In the genomic region with DNA sequence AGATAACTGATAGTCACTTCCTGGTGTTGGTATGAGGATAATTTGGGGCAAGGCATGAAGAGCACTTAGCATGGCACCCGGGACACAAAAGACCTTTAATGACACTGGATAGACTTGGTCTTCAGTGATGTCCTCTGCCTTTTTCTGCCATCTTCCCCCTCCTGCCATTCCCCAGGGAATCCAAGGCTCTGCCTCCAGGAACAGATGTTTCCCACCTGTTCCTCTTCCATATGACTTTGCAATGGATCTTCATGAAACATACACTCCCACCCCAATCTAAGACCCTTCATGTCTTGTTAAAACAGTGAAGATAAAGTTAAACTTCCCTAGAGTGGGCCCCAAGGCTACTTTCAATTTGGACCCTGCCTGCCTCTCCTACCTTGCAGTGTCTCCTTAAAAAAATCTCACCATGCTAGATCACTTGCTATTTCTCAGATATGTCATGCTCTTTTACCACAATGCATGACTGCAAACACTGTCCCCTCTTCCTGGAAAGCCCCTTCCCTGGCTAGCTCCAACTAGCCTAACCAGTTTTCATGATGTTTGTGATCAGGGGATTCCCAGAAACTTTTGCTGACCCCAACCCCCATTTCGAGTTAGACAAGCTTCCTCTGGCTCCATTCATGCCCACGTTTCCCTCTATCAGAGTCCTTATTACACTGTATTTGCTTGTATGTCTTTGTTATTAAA, we compare ENCODE assay signal across 9 cellular contexts.
A peak's percentile ranks its signal among the peaks of the same experiment; 100 is the strongest.
DNase-seq lines count a peak whose midpoint lies in the region; ATAC-seq and TF ChIP-seq lines count a peak whose summit lies in the region.
"Had no signal": no experiment of that assay in that cellular context is flagged by ENCODE, and none has a peak within 500 bp of the region (broad histone marks: within the 10 kb centered on the region; RNA-seq: fewer than 3 reads in every experiment).

No MANE protein-coding gene starts in this region.

- no peak overlapping the region for H3K4me2 ChIP-seq in trophoblast cell (ENCODE audit: low read length)
- no peak overlapping the region for H3K4me2 ChIP-seq in Karpas-422 (ENCODE audit: low read depth, low read length, poor library complexity, severe bottlenecking)

- H4K20me1 ChIP-seq in Karpas-422 (ENCODE audit: insufficient read depth, low read depth, low read length), result no peaks in the 10 kb centered on the region

- H3K36me3 ChIP-seq in trophoblast cell (ENCODE audit: control insufficient read depth in 1 of 2, insufficient read depth in 2 of 2, low read length in 2 of 2) (no peaks in the 10 kb centered on the region), Karpas-422 (ENCODE audit: insufficient read depth, low read length) (no peaks in the 10 kb centered on the region)

- H4K8ac ChIP-seq in trophoblast cell (ENCODE audit: low read depth, low read length), result no peak overlapping the region

- POLR2A ChIA-PET in WTC11 (lab: Charles Lee), result interaction anchor here (0.7 kb wide), 1 partner anchor 855 kb away, joined by 5 read pairs; no protein-coding TSS in a partner anchor

- H3K9me3 ChIP-seq in trophoblast cell (ENCODE audit: insufficient read depth, low read depth, low read length) (no peaks in the 10 kb centered on the region), Karpas-422 (ENCODE audit: low read length) (no peaks in the 10 kb centered on the region)

- ATAC-seq in GM18858 (IDR thresholded peaks at IDR 0.05; ENCODE audit: unreplicated experiment) (peak; percentile 88), GM21526 (IDR thresholded peaks at IDR 0.05; ENCODE audit: low FRiP score, unreplicated experiment) (peak; percentile 55), HG03558 (IDR thresholded peaks at IDR 0.05; ENCODE audit: extremely low read depth, unreplicated experiment) (peak; percentile 53), left cardiac atrium (no peak), WTC11 (no peak)
- ATAC-seq: naive thymus-derived CD4-positive, alpha-beta T cell had no signal

- peak overlapping the region; percentile 17 for H2AFZ ChIP-seq in trophoblast cell (ENCODE audit: insufficient read depth, low read length, poor library complexity)
- H2AFZ ChIP-seq in Karpas-422 (ENCODE audit: low read length), result no peak overlapping the region

- no peak overlapping the region for H3K27ac Mint-ChIP-seq in WTC11

- H3K18ac ChIP-seq in trophoblast cell (ENCODE audit: low read length), result no peak overlapping the region

- no peak overlapping the region for H2BK120ac ChIP-seq in trophoblast cell (ENCODE audit: insufficient read depth, low read length, poor library complexity)

- no peaks in the 10 kb centered on the region for H3K79me1 ChIP-seq in trophoblast cell (ENCODE audit: low read length)

- H3K4me3 ChIP-seq in trophoblast cell (ENCODE audit: low read depth, low read length) (no peak overlapping the region), Karpas-422 (ENCODE audit: low read length) (no peak overlapping the region)

- H3K79me2 ChIP-seq in trophoblast cell (ENCODE audit: control insufficient read depth, insufficient read depth, low read length, poor library complexity), result no peaks in the 10 kb centered on the region
- no peaks in the 10 kb centered on the region for H3K79me2 ChIP-seq in Karpas-422 (ENCODE audit: low read length)

- no peak overlapping the region for H2BK12ac ChIP-seq in trophoblast cell (ENCODE audit: low read length)

- no peak overlapping the region for H3K23ac ChIP-seq in trophoblast cell (ENCODE audit: low read length)

- DNase-seq in trophoblast cell (no peak), left cardiac atrium (no peak), Karpas-422 (no peak), WTC11 (ENCODE audit: low spot score) (no peak)
- DNase-seq: activated CD4-positive, CD25-positive, alpha-beta regulatory T cell treated with anti-CD3 and anti-CD28 coated beads, Interleukin-2, amount 50 U/mL, for 72 hours; naive thymus-derived CD4-positive, alpha-beta T cell had no signal

- H2AK5ac ChIP-seq in trophoblast cell (ENCODE audit: low read length), result no peak overlapping the region

- no peak overlapping the region for H3K4me3 Mint-ChIP-seq in WTC11
- H3K4me3 Mint-ChIP-seq: naive thymus-derived CD4-positive, alpha-beta T cell had no signal

- H4K91ac ChIP-seq in trophoblast cell (ENCODE audit: low read depth, low read length), result no peak overlapping the region

- no peak overlapping the region for H3K4ac ChIP-seq in trophoblast cell (ENCODE audit: low read depth, low read length)

- H3K27ac ChIP-seq in trophoblast cell (ENCODE audit: low read depth, low read length) (no peak overlapping the region), Karpas-422 (ENCODE audit: low read length) (no peak overlapping the region)

- no peak overlapping the region for H3K9ac ChIP-seq in trophoblast cell (ENCODE audit: low read length)
- H3K9ac ChIP-seq in Karpas-422 (ENCODE audit: low read length), result no peak overlapping the region

- 0 out of 2 replicates have a peak, but pooled peaks cover 4% of the 10 kb centered on the region for H3K36me3 Mint-ChIP-seq in WTC11

- peaks cover 38% of the 10 kb centered on the region for H3K4me1 Mint-ChIP-seq in WTC11

- H3K4me1 ChIP-seq in trophoblast cell (ENCODE audit: control insufficient read depth in 1 of 2, insufficient read depth in 2 of 2, low read length in 2 of 2) (peaks cover 12 to 17% of the 10 kb centered on the region in 2 experiments), Karpas-422 (ENCODE audit: low read length) (peaks cover 3% of the 10 kb centered on the region; the same call in 1 of the 2 replicates)

- H3K14ac ChIP-seq in trophoblast cell (ENCODE audit: low read length), result no peak overlapping the region

- no peaks in the 10 kb centered on the region for H3K27me3 ChIP-seq in trophoblast cell (ENCODE audit: insufficient read depth, low read length)
- H3K27me3 ChIP-seq in Karpas-422 (ENCODE audit: low read length), result no peaks in the 10 kb centered on the region

- no peak overlapping the region for H2BK5ac ChIP-seq in trophoblast cell (ENCODE audit: low read depth, low read length, poor library complexity)

- no peaks in the 10 kb centered on the region for H3K9me2 ChIP-seq in Karpas-422 (replicated peaks; ENCODE audit: insufficient read depth, low read length)

- WGBS in trophoblast cell (ENCODE audit: extremely low coverage, insufficient coverage, insufficient read length), result no CpG with 5 or more reads among the region's 3 CpGs

- no peak for TF ChIP-seq CTCF in WTC11 (IDR thresholded peaks at IDR 0.05)

- intact Hi-C loops in left cardiac atrium (cut with DNase I), result no loop called here

- H4K12ac ChIP-seq in trophoblast cell (ENCODE audit: low read depth, low read length), result no peak overlapping the region

- H3K9me3 Mint-ChIP-seq in WTC11, result peaks cover 9% of the 10 kb centered on the region

- H3K27me3 Mint-ChIP-seq in WTC11 (ENCODE audit: low read depth), result peaks cover 25% of the 10 kb centered on the region

- CTCF ChIA-PET in WTC11 (lab: Charles Lee), result interaction anchor here (1.1 kb wide), 1 partner anchor 27 kb away, joined by 3 read pairs; no protein-coding TSS in a partner anchor

TF ChIP-seq in WTC11, 78 proteins besides CTCF, POLR2A, EP300 and RAD21 (continues in another document):
- TF ChIP-seq CBFB (CRISPR knock-in tag; IDR thresholded peaks at IDR 0.05; ENCODE audit: low read depth) (no peak), FOXJ3 (CRISPR knock-in tag; IDR thresholded peaks at IDR 0.05; ENCODE audit: borderline replicate concordance) (no peak), HMGA2 (CRISPR knock-in tag; IDR thresholded peaks at IDR 0.05) (no peak), ZNF317 (CRISPR knock-in tag; IDR thresholded peaks at IDR 0.05; ENCODE audit: borderline replicate concordance, low read depth) (no peak), ZBTB21 (CRISPR knock-in tag; IDR thresholded peaks at IDR 0.05; ENCODE audit: borderline replicate concordance) (no peak), ATF1 (CRISPR knock-in tag; IDR thresholded peaks at IDR 0.05) (no peak), RORB (CRISPR knock-in tag; IDR thresholded peaks at IDR 0.05) (no peak), ZNF263 (CRISPR knock-in tag; IDR thresholded peaks at IDR 0.05; ENCODE audit: low read depth) (no peak)
- TF ChIP-seq, protein P1, sequence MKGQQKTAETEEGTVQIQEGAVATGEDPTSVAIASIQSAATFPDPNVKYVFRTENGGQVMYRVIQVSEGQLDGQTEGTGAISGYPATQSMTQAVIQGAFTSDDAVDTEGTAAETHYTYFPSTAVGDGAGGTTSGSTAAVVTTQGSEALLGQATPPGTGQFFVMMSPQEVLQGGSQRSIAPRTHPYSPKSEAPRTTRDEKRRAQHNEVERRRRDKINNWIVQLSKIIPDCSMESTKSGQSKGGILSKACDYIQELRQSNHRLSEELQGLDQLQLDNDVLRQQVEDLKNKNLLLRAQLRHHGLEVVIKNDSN (CRISPR knock-in tag; IDR thresholded peaks at IDR 0.05), result no peak
- TF ChIP-seq, protein P2, sequence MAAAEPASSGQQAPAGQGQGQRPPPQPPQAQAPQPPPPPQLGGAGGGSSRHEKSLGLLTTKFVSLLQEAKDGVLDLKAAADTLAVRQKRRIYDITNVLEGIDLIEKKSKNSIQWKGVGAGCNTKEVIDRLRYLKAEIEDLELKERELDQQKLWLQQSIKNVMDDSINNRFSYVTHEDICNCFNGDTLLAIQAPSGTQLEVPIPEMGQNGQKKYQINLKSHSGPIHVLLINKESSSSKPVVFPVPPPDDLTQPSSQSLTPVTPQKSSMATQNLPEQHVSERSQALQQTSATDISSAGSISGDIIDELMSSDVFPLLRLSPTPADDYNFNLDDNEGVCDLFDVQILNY (CRISPR knock-in tag; IDR thresholded peaks at IDR 0.05), result no peak
- TF ChIP-seq, protein P3, sequence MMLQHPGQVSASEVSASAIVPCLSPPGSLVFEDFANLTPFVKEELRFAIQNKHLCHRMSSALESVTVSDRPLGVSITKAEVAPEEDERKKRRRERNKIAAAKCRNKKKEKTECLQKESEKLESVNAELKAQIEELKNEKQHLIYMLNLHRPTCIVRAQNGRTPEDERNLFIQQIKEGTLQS (CRISPR knock-in tag; conservative IDR thresholded peaks at IDR 0.05), result no peak
- TF ChIP-seq, protein P4, sequence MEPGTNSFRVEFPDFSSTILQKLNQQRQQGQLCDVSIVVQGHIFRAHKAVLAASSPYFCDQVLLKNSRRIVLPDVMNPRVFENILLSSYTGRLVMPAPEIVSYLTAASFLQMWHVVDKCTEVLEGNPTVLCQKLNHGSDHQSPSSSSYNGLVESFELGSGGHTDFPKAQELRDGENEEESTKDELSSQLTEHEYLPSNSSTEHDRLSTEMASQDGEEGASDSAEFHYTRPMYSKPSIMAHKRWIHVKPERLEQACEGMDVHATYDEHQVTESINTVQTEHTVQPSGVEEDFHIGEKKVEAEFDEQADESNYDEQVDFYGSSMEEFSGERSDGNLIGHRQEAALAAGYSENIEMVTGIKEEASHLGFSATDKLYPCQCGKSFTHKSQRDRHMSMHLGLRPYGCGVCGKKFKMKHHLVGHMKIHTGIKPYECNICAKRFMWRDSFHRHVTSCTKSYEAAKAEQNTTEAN (CRISPR knock-in tag; IDR thresholded peaks at IDR 0.05), result no peak
- TF ChIP-seq, protein P5, sequence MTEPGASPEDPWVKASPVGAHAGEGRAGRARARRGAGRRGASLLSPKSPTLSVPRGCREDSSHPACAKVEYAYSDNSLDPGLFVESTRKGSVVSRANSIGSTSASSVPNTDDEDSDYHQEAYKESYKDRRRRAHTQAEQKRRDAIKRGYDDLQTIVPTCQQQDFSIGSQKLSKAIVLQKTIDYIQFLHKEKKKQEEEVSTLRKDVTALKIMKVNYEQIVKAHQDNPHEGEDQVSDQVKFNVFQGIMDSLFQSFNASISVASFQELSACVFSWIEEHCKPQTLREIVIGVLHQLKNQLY (CRISPR knock-in tag; IDR thresholded peaks at IDR 0.05), result no peak

Comparison
In these comparisons a context has a peak if more than half of its experiments do, and no peak if none do; other contexts are left out.
1. ATAC-seq: peak in GM18858 (single experiment), GM21526 (single experiment) and HG03558 (single experiment); none in left cardiac atrium (0 of 2) and WTC11 (single experiment).